ENCODE assay signal across 6 cellular contexts in genomic region chr9:137606005-137606601, GRCh38. TPM values are rescaled to one million over a fixed set of nuclear protein-coding genes. Genes with fewer than 3 reads are reported as not detected.
DNase-seq lines count a peak whose midpoint lies in the region; ATAC-seq and TF ChIP-seq lines count a peak whose summit lies in the region.

No MANE protein-coding gene starts in this region.

- peak overlapping the region; percentile 6 for H3K27ac Mint-ChIP-seq in T-helper 1 cell treated with Interleukin-12 subunit alpha and Interleukin-12 subunit beta and Interleukin-4 antibody, amounts not matched to agents 30 μg/mL and 1 μg/mL, for 36 hours
- H3K27ac Mint-ChIP-seq in stimulated activated naive CD8-positive, alpha-beta T cell treated with anti-CD3 and anti-CD28 coated beads, Interleukin-15, amount 100 ng/mL, for 72 hours = no peak overlapping the region

- peaks cover 16% of the 10 kb centered on the region for H3K4me1 Mint-ChIP-seq in T-helper 1 cell treated with Interleukin-12 subunit alpha and Interleukin-12 subunit beta and Interleukin-4 antibody, amounts not matched to agents 30 μg/mL and 1 μg/mL, for 36 hours (ENCODE audit: low read depth)
- H3K4me1 Mint-ChIP-seq in stimulated activated naive CD8-positive, alpha-beta T cell treated with anti-CD3 and anti-CD28 coated beads, Interleukin-15, amount 100 ng/mL, for 72 hours = peaks cover 36% of the 10 kb centered on the region

- H3K36me3 Mint-ChIP-seq in T-helper 1 cell treated with Interleukin-12 subunit alpha and Interleukin-12 subunit beta and Interleukin-4 antibody, amounts not matched to agents 30 μg/mL and 1 μg/mL, for 36 hours (ENCODE audit: low read depth) = no peaks in the 10 kb centered on the region

- peak overlapping the region; percentile 84 for H3K4me3 Mint-ChIP-seq in T-helper 1 cell treated with Interleukin-12 subunit alpha and Interleukin-12 subunit beta and Interleukin-4 antibody, amounts not matched to agents 30 μg/mL and 1 μg/mL, for 36 hours
- peak overlapping the region; percentile 76 to 84 for H3K4me3 Mint-ChIP-seq in stimulated activated naive CD8-positive, alpha-beta T cell treated with anti-CD3 and anti-CD28 coated beads, Interleukin-15, amount 100 ng/mL, for 72 hours

- ATAC-seq in stimulated activated naive CD8-positive, alpha-beta T cell treated with anti-CD3 and anti-CD28 coated beads, Interleukin-15, amount 100 ng/mL, for 72 hours = peak; percentile 16

- H3K4me3 ChIP-seq in fibroblast of the aortic adventitia (ENCODE audit: low read depth, low read length) = peak overlapping the region; percentile 75

- no peak for TF ChIP-seq CTCF in fibroblast of the aortic adventitia (IDR thresholded peaks at IDR 0.05; ENCODE audit: insufficient read depth, low read length)

- no peaks in the 10 kb centered on the region for H3K9me3 Mint-ChIP-seq in T-helper 1 cell treated with Interleukin-12 subunit alpha and Interleukin-12 subunit beta and Interleukin-4 antibody, amounts not matched to agents 30 μg/mL and 1 μg/mL, for 36 hours
- no peaks in the 10 kb centered on the region for H3K9me3 Mint-ChIP-seq in stimulated activated naive CD8-positive, alpha-beta T cell treated with anti-CD3 and anti-CD28 coated beads, Interleukin-15, amount 100 ng/mL, for 72 hours

- peaks cover 6% of the 10 kb centered on the region for H3K27me3 Mint-ChIP-seq in T-helper 1 cell treated with Interleukin-12 subunit alpha and Interleukin-12 subunit beta and Interleukin-4 antibody, amounts not matched to agents 30 μg/mL and 1 μg/mL, for 36 hours (ENCODE audit: low read depth)
- H3K27me3 Mint-ChIP-seq in stimulated activated naive CD8-positive, alpha-beta T cell treated with anti-CD3 and anti-CD28 coated beads, Interleukin-15, amount 100 ng/mL, for 72 hours = no peaks in the 10 kb centered on the region

- DNase-seq in T-helper 1 cell (no peak), NCI-H69 (lab: John Stamatoyannopoulos, UW) (peak; percentile 72), fibroblast of the aortic adventitia (ENCODE audit: low read depth) (no peak)
- DNase-seq in stimulated activated naive CD8-positive, alpha-beta T cell treated with anti-CD3 and anti-CD28 coated beads, Interleukin-15, amount 100 ng/mL, for 72 hours = peak; percentile 32 to 50
- DNase-seq in activated effector memory CD4-positive, alpha-beta T cell treated with anti-CD3 and anti-CD28 coated beads, Interleukin-2, amount 50 U/mL, for 16 hours = no peak

RNA-seq across cellular contexts. Expression of gene ARRDC1, which starts 0.6 kb away (rescaled TPM):
- total RNA-seq in fibroblast of the aortic adventitia (ENCODE audit: low replicate concordance) = 1.8 and 15.0 TPM in 2 replicates

RNA-seq across cellular contexts. Expression of gene EHMT1, which starts 12.7 kb away (rescaled TPM):
- 31.4 and 41.8 TPM in 2 replicates for total RNA-seq in fibroblast of the aortic adventitia (ENCODE audit: low replicate concordance)

RNA-seq across cellular contexts. Expression of gene ZMYND19, which starts 15.8 kb away (rescaled TPM):
- 5.1 and 15.5 TPM in 2 replicates for total RNA-seq in fibroblast of the aortic adventitia (ENCODE audit: low replicate concordance)

RNA-seq across cellular contexts. Expression of gene DPH7, which starts 27.4 kb away (rescaled TPM):
- 16.1 and 20.2 TPM in 2 replicates for total RNA-seq in fibroblast of the aortic adventitia (ENCODE audit: low replicate concordance)

RNA-seq across cellular contexts. Expression of gene MRPL41, which starts 54.4 kb away (rescaled TPM):
- total RNA-seq in fibroblast of the aortic adventitia (ENCODE audit: low replicate concordance) = 27.7 and 81.1 TPM in 2 replicates

Comparison
In these comparisons a context has a peak if more than half of its experiments do, and no peak if none do; other contexts are left out.
1. DNase-seq: peak in NCI-H69 (single experiment) and stimulated activated naive CD8-positive, alpha-beta T cell treated with anti-CD3 and anti-CD28 coated beads, Interleukin-15, amount 100 ng/mL, for 72 hours (2 of 2); none in T-helper 1 cell (0 of 5), fibroblast of the aortic adventitia (single experiment) and activated effector memory CD4-positive, alpha-beta T cell treated with anti-CD3 and anti-CD28 coated beads, Interleukin-2, amount 50 U/mL, for 16 hours (single experiment).